8 cellular contexts compared by ENCODE assay signal in the genomic region with DNA sequence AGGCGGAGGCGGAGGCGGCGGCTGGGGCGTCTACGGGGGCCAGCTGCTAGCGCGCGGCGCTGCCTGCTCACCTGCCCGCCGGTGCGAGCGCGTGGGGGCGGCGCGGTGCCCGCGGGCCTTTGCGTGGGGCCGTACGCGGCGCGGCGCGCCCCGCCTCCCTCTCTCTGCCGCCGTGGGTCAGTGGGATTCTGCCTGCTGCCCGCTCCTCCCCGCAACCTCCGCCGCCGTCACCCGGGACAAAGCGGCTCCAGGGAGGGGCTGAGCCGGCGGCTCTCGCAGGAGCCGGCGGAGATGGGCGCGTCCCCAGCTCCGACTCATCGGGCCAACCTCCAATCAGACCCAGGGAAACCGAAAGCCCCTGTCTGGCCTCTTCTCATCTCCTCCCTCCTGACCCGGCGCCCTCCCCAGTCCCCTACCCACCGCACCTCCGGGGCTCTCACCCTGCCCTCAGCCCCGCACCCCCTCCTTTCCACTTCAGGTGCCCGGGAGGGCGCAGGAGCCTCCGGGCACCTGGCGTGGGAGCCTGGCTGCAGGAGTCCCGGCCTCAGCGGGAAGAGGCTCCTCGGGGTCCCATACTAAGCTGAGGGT. TPM values are rescaled to one million over a fixed set of nuclear protein-coding genes. Genes with fewer than 3 reads are reported as not detected.
A peak's percentile ranks its signal among the peaks of the same experiment; 100 is the strongest.
DNase-seq lines count a peak whose midpoint lies in the region; ATAC-seq and TF ChIP-seq lines count a peak whose summit lies in the region.

A gene (minus strand): TSS at position 249 of the 588 bp plus-strand sequence.

- DNase-seq in ELF-1 (ENCODE audit: low read depth, low spot score) (peak; percentile 83), HCT116 (ENCODE audit: low read depth, low spot score) (peak; percentile 29), NCI-H345 treated with DMSO at 0.1 percent for 48 hours (lab: John Stamatoyannopoulos, UW; ENCODE audit: unreplicated experiment) (peak; percentile 41), glomerular visceral epithelial cell (ENCODE audit: extremely low spot score) (peak; percentile 32), NCI-H2107 (lab: John Stamatoyannopoulos, UW) (no peak)
- DNase-seq in activated naive CD4-positive, alpha-beta T cell treated with anti-CD3 and anti-CD28 coated beads, Interleukin-2, amount 50 U/mL, for 16 hours, result peak; percentile 15

- RAD21 ChIA-PET in HCT116 (lab: Charles Lee; ENCODE audit: low non-redundant PET in 1 of 2, low total read pairs in 2 of 2, uncharacterized antibody in 2 of 2, unreplicated experiment in 2 of 2), result no interaction called here

- peaks cover 2 to 12% of the 10 kb centered on the region in 2 experiments; a peak in 3 of 4 replicates for H3K4me1 ChIP-seq in HCT116 (ENCODE audit: control insufficient read depth in 1 of 2, insufficient read depth in 2 of 2, low read length in 2 of 2)

- CTCF ChIA-PET in HCT116 (lab: Charles Lee), result interaction anchor here (0.6 to 1.5 kb wide), 8 partner anchors 9 to 164 kb away, joined by 3 to 9 read pairs (median 3); no protein-coding TSS in a partner anchor

- no peak for TF ChIP-seq RAD21 in HCT116 (IDR thresholded peaks at IDR 0.05; ENCODE audit: low read depth)
- TF ChIP-seq RAD21 in neural cell (conservative IDR thresholded peaks at IDR 0.05), result no peak

- BruUV-seq in HCT116 (replicated peaks; lab: Mats Ljungman, UMichigan), result no TSS peak

- POLR2A ChIA-PET in HCT116 (lab: Charles Lee), result interaction anchor here (0.7 to 1.0 kb wide), 2 partner anchors 13 to 17 kb away, joined by 3 read pairs; no protein-coding TSS in a partner anchor

- H3K4me3 ChIP-seq in HCT116 (replicated peaks in 1 of 2; ENCODE audit: low read depth in 1 of 2, low read length in 2 of 2) (peak within 1 kb of the TSS; percentile 58 to 69), neural cell (ENCODE audit: low read length) (peak within 1 kb of the TSS; percentile 82)

- H3K4me2 ChIP-seq in HCT116 (ENCODE audit: low read length) (peak within 1 kb of the TSS; percentile 94), neural cell (ENCODE audit: low read length) (peak within 1 kb of the TSS; percentile 91)

- no peak for TF ChIP-seq POLR2A in HCT116 (IDR thresholded peaks at IDR 0.05; ENCODE audit: borderline replicate concordance, extremely low read depth, insufficient read depth, insufficient read length)

- H3K9me2 ChIP-seq in HCT116 (ENCODE audit: insufficient read depth) (no peaks in the 10 kb centered on the region), neural cell (ENCODE audit: insufficient read depth, low read length) (no peaks in the 10 kb centered on the region)

- peak within 1 kb of the TSS; percentile 24 for H3K9ac ChIP-seq in HCT116 (ENCODE audit: low read length)
- peak within 1 kb of the TSS; percentile 73 for H3K9ac ChIP-seq in neural cell (ENCODE audit: low read length)

- intact Hi-C loops in HCT116 (cut with micrococcal nuclease), result loop anchor here (1.0 to 10.0 kb wide), 2 partner anchors 35 to 504 kb away; no protein-coding TSS in a partner anchor

- H3K36me3 ChIP-seq in HCT116 (ENCODE audit: control insufficient read depth in 1 of 2, insufficient read depth in 2 of 2, low read length in 2 of 2), result no peaks in the 10 kb centered on the region
- H3K36me3 ChIP-seq in neural cell (ENCODE audit: insufficient read depth, low read length), result no peaks in the 10 kb centered on the region

- no peak for TF ChIP-seq EP300 in neural cell (conservative IDR thresholded peaks at IDR 0.05; ENCODE audit: poor library complexity, severe bottlenecking)

- no peaks in the 10 kb centered on the region for H3F3A ChIP-seq in neural cell (ENCODE audit: insufficient read depth, low read length, poor library complexity, severe bottlenecking)

- H4K20me1 ChIP-seq in HCT116 (ENCODE audit: insufficient read depth), result no peaks in the 10 kb centered on the region
- H4K20me1 ChIP-seq in neural cell (ENCODE audit: insufficient read depth), result no peaks in the 10 kb centered on the region

- H3K79me2 ChIP-seq in HCT116 (ENCODE audit: insufficient read depth, low read length), result no peaks in the 10 kb centered on the region
- H3K79me2 ChIP-seq in neural cell (replicated peaks; ENCODE audit: insufficient read depth, low read length), result no peaks in the 10 kb centered on the region

- H2AFZ ChIP-seq in HCT116 (ENCODE audit: low read depth, low read length, poor library complexity, severe bottlenecking) (peak within 1 kb of the TSS; percentile 70), neural cell (ENCODE audit: low read depth, low read length) (peak within 1 kb of the TSS; percentile 58)

- TF ChIP-seq CTCF in HCT116 (IDR thresholded peaks at IDR 0.05 in 2 of 3, conservative IDR thresholded peaks at IDR 0.05 in 1 of 3; ENCODE audit: borderline replicate concordance in 1 of 3, insufficient read depth in 1 of 3, low read depth in 2 of 3, low read length in 2 of 3), result no peak
- no peak for TF ChIP-seq CTCF in neural cell (IDR thresholded peaks at IDR 0.05; ENCODE audit: poor library complexity, severe bottlenecking)

- H3K9me3 ChIP-seq in HCT116 (ENCODE audit: control insufficient read depth in 1 of 2, insufficient read depth in 1 of 2, low read depth in 1 of 2, low read length in 2 of 2) (no peaks in the 10 kb centered on the region), neural cell (ENCODE audit: low read length) (no peaks in the 10 kb centered on the region)

- H3K27me3 ChIP-seq in HCT116 (ENCODE audit: insufficient read depth, low read length), result peaks cover 29% of the 10 kb centered on the region; the same call in 1 of the 2 replicates
- peaks cover 13% of the 10 kb centered on the region for H3K27me3 ChIP-seq in neural cell (ENCODE audit: insufficient read depth, low read depth, low read length)

- peak within 1 kb of the TSS; percentile 21; the same call in 1 of the 2 replicates for H3K27ac ChIP-seq in HCT116 (ENCODE audit: low read depth, low read length)
- peak within 1 kb of the TSS; percentile 37 for H3K27ac ChIP-seq in neural cell (ENCODE audit: low read length)

- ATAC-seq in HCT116 (peak; percentile 88), HG03342 (IDR thresholded peaks at IDR 0.05; ENCODE audit: unreplicated experiment) (no peak)

TF ChIP-seq in HCT116, 20 proteins besides CTCF, POLR2A, EP300 and RAD21 (continues in another document):
- no peak for TF ChIP-seq FOSL1 (IDR thresholded peaks at IDR 0.05; ENCODE audit: low read depth)
- TF ChIP-seq, protein P1, sequence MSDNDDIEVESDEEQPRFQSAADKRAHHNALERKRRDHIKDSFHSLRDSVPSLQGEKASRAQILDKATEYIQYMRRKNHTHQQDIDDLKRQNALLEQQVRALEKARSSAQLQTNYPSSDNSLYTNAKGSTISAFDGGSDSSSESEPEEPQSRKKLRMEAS (IDR thresholded peaks at IDR 0.05), result no peak
- no peak for TF ChIP-seq EZH2phosphoT487 (IDR thresholded peaks at IDR 0.05; ENCODE audit: borderline replicate concordance)
- no peak for TF ChIP-seq SRF (IDR thresholded peaks at IDR 0.05; ENCODE audit: low read depth)
- peak; percentile 23; the same call in 1 of the 2 replicates for TF ChIP-seq EGR1 (IDR thresholded peaks at IDR 0.05; ENCODE audit: low read depth)
- TF ChIP-seq CBX3 (IDR thresholded peaks at IDR 0.05; ENCODE audit: low read depth), result no peak
- TF ChIP-seq SIN3A (IDR thresholded peaks at IDR 0.05; ENCODE audit: low read depth), result no peak
- TF ChIP-seq, protein P2, sequence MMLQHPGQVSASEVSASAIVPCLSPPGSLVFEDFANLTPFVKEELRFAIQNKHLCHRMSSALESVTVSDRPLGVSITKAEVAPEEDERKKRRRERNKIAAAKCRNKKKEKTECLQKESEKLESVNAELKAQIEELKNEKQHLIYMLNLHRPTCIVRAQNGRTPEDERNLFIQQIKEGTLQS (IDR thresholded peaks at IDR 0.05), result no peak
- no peak for TF ChIP-seq YY1 (IDR thresholded peaks at IDR 0.05; ENCODE audit: extremely low read depth, insufficient replicate concordance, low read depth, low read length)
- TF ChIP-seq ZFX (IDR thresholded peaks at IDR 0.05), result no peak

TF ChIP-seq in neural cell, 6 proteins besides CTCF, POLR2A, EP300 and RAD21:
- TF ChIP-seq SMC3 (conservative IDR thresholded peaks at IDR 0.05; ENCODE audit: poor library complexity) (no peak), EZH2 (IDR thresholded peaks at IDR 0.05; ENCODE audit: borderline replicate concordance, insufficient read depth, low read length, poor library complexity, severe bottlenecking) (no peak), POLR2AphosphoS5 (IDR thresholded peaks at IDR 0.05) (peak; percentile 69), MXI1 (conservative IDR thresholded peaks at IDR 0.05; ENCODE audit: poor library complexity, severe bottlenecking) (peak; percentile 39)
- TF ChIP-seq, protein P3, sequence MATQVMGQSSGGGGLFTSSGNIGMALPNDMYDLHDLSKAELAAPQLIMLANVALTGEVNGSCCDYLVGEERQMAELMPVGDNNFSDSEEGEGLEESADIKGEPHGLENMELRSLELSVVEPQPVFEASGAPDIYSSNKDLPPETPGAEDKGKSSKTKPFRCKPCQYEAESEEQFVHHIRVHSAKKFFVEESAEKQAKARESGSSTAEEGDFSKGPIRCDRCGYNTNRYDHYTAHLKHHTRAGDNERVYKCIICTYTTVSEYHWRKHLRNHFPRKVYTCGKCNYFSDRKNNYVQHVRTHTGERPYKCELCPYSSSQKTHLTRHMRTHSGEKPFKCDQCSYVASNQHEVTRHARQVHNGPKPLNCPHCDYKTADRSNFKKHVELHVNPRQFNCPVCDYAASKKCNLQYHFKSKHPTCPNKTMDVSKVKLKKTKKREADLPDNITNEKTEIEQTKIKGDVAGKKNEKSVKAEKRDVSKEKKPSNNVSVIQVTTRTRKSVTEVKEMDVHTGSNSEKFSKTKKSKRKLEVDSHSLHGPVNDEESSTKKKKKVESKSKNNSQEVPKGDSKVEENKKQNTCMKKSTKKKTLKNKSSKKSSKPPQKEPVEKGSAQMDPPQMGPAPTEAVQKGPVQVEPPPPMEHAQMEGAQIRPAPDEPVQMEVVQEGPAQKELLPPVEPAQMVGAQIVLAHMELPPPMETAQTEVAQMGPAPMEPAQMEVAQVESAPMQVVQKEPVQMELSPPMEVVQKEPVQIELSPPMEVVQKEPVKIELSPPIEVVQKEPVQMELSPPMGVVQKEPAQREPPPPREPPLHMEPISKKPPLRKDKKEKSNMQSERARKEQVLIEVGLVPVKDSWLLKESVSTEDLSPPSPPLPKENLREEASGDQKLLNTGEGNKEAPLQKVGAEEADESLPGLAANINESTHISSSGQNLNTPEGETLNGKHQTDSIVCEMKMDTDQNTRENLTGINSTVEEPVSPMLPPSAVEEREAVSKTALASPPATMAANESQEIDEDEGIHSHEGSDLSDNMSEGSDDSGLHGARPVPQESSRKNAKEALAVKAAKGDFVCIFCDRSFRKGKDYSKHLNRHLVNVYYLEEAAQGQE (IDR thresholded peaks at IDR 0.05; ENCODE audit: borderline replicate concordance), result peak; percentile 9

RNA-seq across cellular contexts. Expression of the gene that starts here (rescaled TPM):
- total RNA-seq in HCT116 (2021; ENCODE audit: unreplicated experiment), result 0.57 TPM
- polyA plus RNA-seq in HCT116 (2012), result 0.37 and 0.38 TPM in 2 replicates
- 37.4 and 38.9 TPM in 2 replicates for polyA plus RNA-seq in neural cell
- 41.4 and 47.3 TPM in 2 replicates for polyA minus RNA-seq in neural cell

Comparison
In these comparisons a context has a peak if more than half of its experiments do, and no peak if none do; other contexts are left out.
1. Peak in DNase-seq, ATAC-seq, H3K4me3 ChIP-seq, H3K27ac ChIP-seq, H3K9ac ChIP-seq and H3K4me2 ChIP-seq in HCT116; RNA of the gene not detected or under 1 TPM.